ENCODE assay signal across 8 cellular contexts in the genomic region with DNA sequence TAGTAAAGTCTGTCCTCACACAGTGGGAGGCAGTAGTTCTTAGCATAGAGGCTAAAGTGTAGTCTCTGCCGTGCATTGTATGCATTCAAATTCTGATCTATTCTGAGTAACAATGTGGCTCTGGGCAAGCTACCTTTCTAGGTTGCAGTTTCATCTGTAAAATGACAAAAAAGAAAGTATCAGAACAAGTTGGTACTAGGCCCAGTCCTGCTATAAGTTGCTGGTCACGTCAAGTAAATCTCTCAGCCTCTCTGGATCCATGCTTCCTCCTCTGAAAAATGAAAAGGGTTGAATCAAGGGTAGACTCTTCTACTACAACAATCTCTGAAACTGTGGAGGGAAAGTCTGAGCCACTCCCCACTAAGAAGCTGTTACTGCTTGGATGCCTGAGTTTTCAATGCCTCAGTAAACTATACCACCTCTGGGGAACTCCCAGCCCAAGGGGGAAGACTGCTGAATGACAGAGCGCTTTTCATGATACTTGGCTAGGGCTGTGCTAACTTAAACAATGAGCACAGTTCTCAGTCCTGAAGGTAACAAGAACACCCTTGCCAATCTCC. TPM values are rescaled to one million over a fixed set of nuclear protein-coding genes. Genes with fewer than 3 reads are reported as not detected.
DNase-seq lines count a peak whose midpoint lies in the region; ATAC-seq and TF ChIP-seq lines count a peak whose summit lies in the region.

No MANE protein-coding gene starts in this region.

- H3K4me3 ChIP-seq in CD8-positive, alpha-beta T cell (ENCODE audit: low read depth, low read length) = no peak overlapping the region
- no peak overlapping the region for H3K4me3 ChIP-seq in transverse colon

- no peak for TF ChIP-seq CTCF in CD8-positive, alpha-beta T cell (IDR thresholded peaks at IDR 0.05)
- no peak for TF ChIP-seq CTCF in transverse colon (IDR thresholded peaks at IDR 0.05)

- intact Hi-C loops in CD8-positive, alpha-beta T cell (cut with DNase I, micrococcal nuclease) = no loop called here
- intact Hi-C loops in transverse colon (cut with DNase I; ENCODE audit: low total_unique reads) = no loop called here

- DNase-seq in islet precursor cell = peak; percentile 35
- DNase-seq in CD8-positive, alpha-beta T cell = no peak
- DNase-seq in NCI-H82 treated with DMSO at 0.1 percent for 48 hours (lab: John Stamatoyannopoulos, UW; ENCODE audit: unreplicated experiment) = no peak
- DNase-seq in NCI-H2081 (lab: John Stamatoyannopoulos, UW) = no peak
- no peak for DNase-seq in transverse colon

- H3K27ac Mint-ChIP-seq in CD8-positive, alpha-beta T cell = no peak overlapping the region

- H3K9me3 ChIP-seq in CD8-positive, alpha-beta T cell (ENCODE audit: low read length) = no peaks in the 10 kb centered on the region
- H3K9me3 ChIP-seq in transverse colon = no peaks in the 10 kb centered on the region

- H3K4me3 Mint-ChIP-seq in CD8-positive, alpha-beta T cell = no peak overlapping the region

- WGBS in transverse colon (ENCODE audit: low coverage in 1 of 2), 2 donors = 66 to 80% methylated on average over 1 to 3 of the region's 3 CpGs

- no peaks in the 10 kb centered on the region for H3K27me3 ChIP-seq in CD8-positive, alpha-beta T cell (ENCODE audit: insufficient read depth, low read length)
- no peaks in the 10 kb centered on the region for H3K27me3 ChIP-seq in transverse colon

- TF ChIP-seq POLR2A in transverse colon (IDR thresholded peaks at IDR 0.05) = no peak

- H3K4me1 ChIP-seq in CD8-positive, alpha-beta T cell (ENCODE audit: insufficient read depth, low read length) = no peaks in the 10 kb centered on the region
- H3K4me1 ChIP-seq in transverse colon = peaks cover 0 to 7% (median 2%) of the 10 kb centered on the region in 4 donors

- H3K36me3 Mint-ChIP-seq in CD8-positive, alpha-beta T cell = no peaks in the 10 kb centered on the region

- H3K4me1 Mint-ChIP-seq in CD8-positive, alpha-beta T cell (ENCODE audit: low read depth) = no peaks in the 10 kb centered on the region

- in situ Hi-C loops in transverse colon (cut with MboI; ENCODE audit: low pct_ligation_motif_present in 1 of 4, low pct_unique_long_range_greater_than_20kb in 1 of 4, low sequenced_read_pairs in 3 of 4) = no loop called here

- H3K9me3 Mint-ChIP-seq in CD8-positive, alpha-beta T cell = no peaks in the 10 kb centered on the region

- TF ChIP-seq EP300 in transverse colon (IDR thresholded peaks at IDR 0.05; ENCODE audit: low read depth) = no peak

- H3K27ac ChIP-seq in CD8-positive, alpha-beta T cell (ENCODE audit: low read depth, low read length) = no peak overlapping the region
- H3K27ac ChIP-seq in transverse colon = peak overlapping the region in 1 of 4 donors; percentile 35

- H3K27me3 Mint-ChIP-seq in CD8-positive, alpha-beta T cell (ENCODE audit: low read depth) = no peaks in the 10 kb centered on the region

- CTCF ChIA-PET in CD8-positive, alpha-beta T cell (lab: Charles Lee) = interaction anchor here (2.3 kb wide), 1 partner anchor 20 kb away, joined by 10 read pairs; no protein-coding TSS in a partner anchor

- ATAC-seq in GM18520 (IDR thresholded peaks at IDR 0.05; ENCODE audit: unreplicated experiment) (peak; percentile 74), GM21529 (IDR thresholded peaks at IDR 0.05; ENCODE audit: unreplicated experiment) (peak; percentile 86), HG03520 (IDR thresholded peaks at IDR 0.05; ENCODE audit: unreplicated experiment) (peak; percentile 82)
- ATAC-seq in CD8-positive, alpha-beta T cell = no peak

- POLR2A ChIA-PET in CD8-positive, alpha-beta T cell (lab: Charles Lee) = no interaction called here

- no peaks in the 10 kb centered on the region for H3K36me3 ChIP-seq in CD8-positive, alpha-beta T cell (ENCODE audit: insufficient read depth, low read length)
- no peaks in the 10 kb centered on the region for H3K36me3 ChIP-seq in transverse colon

RNA-seq across cellular contexts. Expression of a gene that starts 34.5 kb away (rescaled TPM):
- under 1 TPM in 1 of 2 experiments, not detected in 1; 0.39 TPM for total RNA-seq in CD8-positive, alpha-beta T cell
- 100 to 1,000 TPM in 1 of 4 donors, 10 to 100 TPM in 3; 47.9 to 267 (median 85.1) TPM for total RNA-seq in transverse colon

RNA-seq across cellular contexts. Expression of a gene that starts 37.3 kb away (rescaled TPM):
- 10 to 100 TPM; 12.6 to 13.2 TPM for total RNA-seq in CD8-positive, alpha-beta T cell
- total RNA-seq in transverse colon = 10 to 100 TPM in 2 of 4 donors, 1 to 10 TPM in 2; 5.0 to 81.1 (median 31.7) TPM

RNA-seq across cellular contexts. Expression of a gene that starts 50.6 kb away (rescaled TPM):
- 10 to 100 TPM; 89.1 to 91.1 TPM for total RNA-seq in CD8-positive, alpha-beta T cell
- total RNA-seq in transverse colon = 10 to 100 TPM; 35.4 to 88.6 (median 66.7) TPM

Comparison
In these comparisons a context has a peak if more than half of its experiments do, and no peak if none do; other contexts are left out.
1. RNA of a gene that starts 34.5 kb away (total RNA-seq): 47.9 to 267 TPM in transverse colon; 0.39 TPM in CD8-positive, alpha-beta T cell; every median in the first group is over 10 times any median in the second.